Comparison of ENCODE assay signal across 14 cellular contexts in genomic region chr20:23365390-23366165, GRCh38. TPM values are rescaled to one million over a fixed set of nuclear protein-coding genes. Genes with fewer than 3 reads are reported as not detected.
DNase-seq lines count a peak whose midpoint lies in the region; ATAC-seq, FAIRE-seq and TF ChIP-seq lines count a peak whose summit lies in the region.
"Had no signal": no experiment of that assay in that cellular context is flagged by ENCODE, and none has a peak within 500 bp of the region (broad histone marks: within the 10 kb centered on the region; RNA-seq: fewer than 3 reads in every experiment).

No MANE protein-coding gene starts in this region.

- 97% methylated on average over 65 of the region's 65 CpGs for WGBS in A549 (ENCODE audit: missing lambda C conversion rate)
- 96% methylated on average over 65 of the region's 65 CpGs for WGBS in mesenchymal stem cell

- POLR2A ChIA-PET in A549 (lab: Yijun Ruan, JAX): no interaction called here
- POLR2A ChIA-PET in CD8-positive, alpha-beta memory T cell (lab: Charles Lee): no interaction called here

- TF ChIP-seq RAD21 in A549 (conservative IDR thresholded peaks at IDR 0.05 in 1 of 2, IDR thresholded peaks at IDR 0.05 in 1 of 2): no peak

- no peak for ATAC-seq in A549
- no peak for ATAC-seq in activated T-helper 17 cell treated with anti-CD3 and anti-CD28 coated beads, Interleukin-2, amount 50 U/mL, for 72 hours (replicated peaks)
- no peak for ATAC-seq in HG03520 (IDR thresholded peaks at IDR 0.05; ENCODE audit: unreplicated experiment)
- ATAC-seq: left lung, upper lobe of right lung had no signal

- H3K14ac ChIP-seq in mesenchymal stem cell (ENCODE audit: low read length in 2 of 2): no peak overlapping the region

- no peak overlapping the region for H2BK15ac ChIP-seq in mesenchymal stem cell (ENCODE audit: low read depth, poor library complexity, severe bottlenecking)

- H3K27me3 ChIP-seq in CD8-positive, alpha-beta memory T cell (ENCODE audit: insufficient read depth, low read length, poor library complexity, severe bottlenecking): no peaks in the 10 kb centered on the region
- H3K27me3 ChIP-seq in mesenchymal stem cell (ENCODE audit: control insufficient read depth in 1 of 2, insufficient read depth in 1 of 2, low read length in 2 of 2): no peaks in the 10 kb centered on the region
- H3K27me3 ChIP-seq: left lung, upper lobe of right lung had no signal

- DNase-seq in A549 (ENCODE audit: low read depth in 1 of 2, low spot score in 1 of 2) (no peak), mesenchymal stem cell (no peak), T-helper 9 cell (no peak), cerebellum (ENCODE audit: low spot score) (no peak)
- DNase-seq in CD8-positive, alpha-beta memory T cell: no peak
- no peak for DNase-seq in central memory CD4-positive, alpha-beta T cell
- DNase-seq: cerebellar nuclear complex; NCI-H1105 treated with DMSO at 0.1 percent for 48 hours; NK-92 treated with Interleukin-12 subunit alpha and Interleukin-12 subunit beta, amount 100 ng/mL, for 24 hours; T1000; upper lobe of right lung had no signal

- no peak overlapping the region for H3K9ac ChIP-seq in mesenchymal stem cell (ENCODE audit: low read length)

- no peak for TF ChIP-seq POLR2A in A549 (IDR thresholded peaks at IDR 0.05; ENCODE audit: low read length)

- H2AK5ac ChIP-seq in mesenchymal stem cell (ENCODE audit: low read length, severe bottlenecking): no peak overlapping the region

- peak overlapping the region; percentile 7 for H4K91ac ChIP-seq in mesenchymal stem cell (ENCODE audit: low read length)

- H2BK12ac ChIP-seq in mesenchymal stem cell (ENCODE audit: low read length in 2 of 2): no peak overlapping the region

- H3K23ac ChIP-seq in mesenchymal stem cell (ENCODE audit: low read length in 2 of 2): peak overlapping the region in 1 of 2 experiments; percentile 46

- CTCF ChIA-PET in A549 (lab: Yijun Ruan, JAX): interaction anchor here (0.9 to 1.6 kb wide), 4 partner anchors 13 to 241 kb away, joined by 3 read pairs; no protein-coding TSS in a partner anchor
- CTCF ChIA-PET in CD8-positive, alpha-beta memory T cell (lab: Charles Lee): no interaction called here

- TF ChIP-seq CTCF in A549 (IDR thresholded peaks at IDR 0.05): no peak

- no peak overlapping the region for H2AFZ ChIP-seq in mesenchymal stem cell (ENCODE audit: low read depth, low read length)

- H3K4ac ChIP-seq in mesenchymal stem cell (ENCODE audit: low read depth in 1 of 2, low read length in 2 of 2): no peak overlapping the region

- H2BK120ac ChIP-seq in mesenchymal stem cell (ENCODE audit: low read depth, low read length): no peak overlapping the region

- peak overlapping the region in 6 of 7 donors; percentile 0 to 63 (median 30) for H3K4me3 Mint-ChIP-seq in CD8-positive, alpha-beta memory T cell
- H3K4me3 Mint-ChIP-seq in activated T-helper 17 cell treated with anti-CD3 and anti-CD28 coated beads, Interleukin-2, amount 50 U/mL, for 72 hours: peak overlapping the region; percentile 88

- H3K4me2 ChIP-seq in A549: 0 out of 3 replicates have a peak overlapping the region, but pooled peaks have one; percentile 6
- H3K4me2 ChIP-seq in mesenchymal stem cell (ENCODE audit: low read length, poor library complexity, severe bottlenecking): no peak overlapping the region

- H3K36me3 ChIP-seq in CD8-positive, alpha-beta memory T cell (ENCODE audit: insufficient read depth, low read length): peaks cover 12% of the 10 kb centered on the region
- peaks cover 29 to 48% of the 10 kb centered on the region in 2 experiments for H3K36me3 ChIP-seq in mesenchymal stem cell (ENCODE audit: control insufficient read depth in 1 of 2, insufficient read depth in 2 of 2, low read depth in 1 of 2, low read length in 2 of 2)

- no peak overlapping the region for H2BK5ac ChIP-seq in mesenchymal stem cell (ENCODE audit: low read depth, low read length, poor library complexity, severe bottlenecking)

- H3K4me3 ChIP-seq in A549 (no peak overlapping the region), mesenchymal stem cell (ENCODE audit: insufficient read depth in 1 of 2, low read depth in 1 of 2, low read length in 2 of 2) (peak overlapping the region in 1 of 2 experiments; percentile 9)
- H3K4me3 ChIP-seq in CD8-positive, alpha-beta memory T cell (ENCODE audit: low read length): no peak overlapping the region
- H3K4me3 ChIP-seq: left lung, upper lobe of right lung had no signal

- peak overlapping the region in 7 of 8 donors; percentile 47 to 100 (median 90) for H3K27ac Mint-ChIP-seq in CD8-positive, alpha-beta memory T cell
- H3K27ac Mint-ChIP-seq in activated T-helper 17 cell treated with anti-CD3 and anti-CD28 coated beads, Interleukin-2, amount 50 U/mL, for 72 hours: peak overlapping the region; percentile 90

- H4K8ac ChIP-seq in mesenchymal stem cell (ENCODE audit: low read length): no peak overlapping the region

- TF ChIP-seq EP300 in A549 (IDR thresholded peaks at IDR 0.05): no peak

- no peak overlapping the region for H3K27ac ChIP-seq in A549
- H3K27ac ChIP-seq in CD8-positive, alpha-beta memory T cell (ENCODE audit: low read depth, low read length): no peak overlapping the region
- no peak overlapping the region for H3K27ac ChIP-seq in mesenchymal stem cell (ENCODE audit: low read length, poor library complexity, severe bottlenecking)
- H3K27ac ChIP-seq: upper lobe of right lung had no signal

- peaks cover 7 to 55% (median 17%) of the 10 kb centered on the region in 3 donors for H3K36me3 Mint-ChIP-seq in CD8-positive, alpha-beta memory T cell
- H3K36me3 Mint-ChIP-seq in activated T-helper 17 cell treated with anti-CD3 and anti-CD28 coated beads, Interleukin-2, amount 50 U/mL, for 72 hours (ENCODE audit: low read depth): peaks cover 66% of the 10 kb centered on the region

- peaks cover 0 to 2% of the 10 kb centered on the region in 2 donors for H3K27me3 Mint-ChIP-seq in CD8-positive, alpha-beta memory T cell
- H3K27me3 Mint-ChIP-seq in activated T-helper 17 cell treated with anti-CD3 and anti-CD28 coated beads, Interleukin-2, amount 50 U/mL, for 72 hours: no peaks in the 10 kb centered on the region

- H3K9me3 ChIP-seq in A549 (no peaks in the 10 kb centered on the region), mesenchymal stem cell (ENCODE audit: control insufficient read depth, low read length) (no peaks in the 10 kb centered on the region)
- no peaks in the 10 kb centered on the region for H3K9me3 ChIP-seq in CD8-positive, alpha-beta memory T cell (ENCODE audit: low read length)
- H3K9me3 ChIP-seq: left lung, upper lobe of right lung had no signal

- H3K79me1 ChIP-seq in mesenchymal stem cell (replicated peaks; ENCODE audit: low read length, poor library complexity, severe bottlenecking): peaks cover 26% of the 10 kb centered on the region

- H3K9me3 Mint-ChIP-seq in CD8-positive, alpha-beta memory T cell: no peaks in the 10 kb centered on the region
- H3K9me3 Mint-ChIP-seq in activated T-helper 17 cell treated with anti-CD3 and anti-CD28 coated beads, Interleukin-2, amount 50 U/mL, for 72 hours: no peaks in the 10 kb centered on the region

- H3K18ac ChIP-seq in mesenchymal stem cell (ENCODE audit: low read depth in 1 of 2, low read length in 2 of 2): no peak overlapping the region

- H3K4me1 ChIP-seq in A549 (peaks cover 44% of the 10 kb centered on the region), mesenchymal stem cell (ENCODE audit: control insufficient read depth, insufficient read depth, low read depth, low read length) (peaks cover 21% of the 10 kb centered on the region)
- H3K4me1 ChIP-seq in CD8-positive, alpha-beta memory T cell (ENCODE audit: insufficient read depth, low read length): peaks cover 53% of the 10 kb centered on the region

- H3K4me1 Mint-ChIP-seq in CD8-positive, alpha-beta memory T cell: peaks cover 49 to 61% (median 54%) of the 10 kb centered on the region in 3 donors
- H3K4me1 Mint-ChIP-seq in activated T-helper 17 cell treated with anti-CD3 and anti-CD28 coated beads, Interleukin-2, amount 50 U/mL, for 72 hours: peaks cover 37% of the 10 kb centered on the region

- FAIRE-seq in A549 (lab: Jason Lieb, UNC): no peak

RNA-seq across cellular contexts. Expression of gene GZF1, which starts 3.6 kb away (rescaled TPM):
- polyA plus RNA-seq in A549 (2011; rRNA removed) (24.7 and 33.4 TPM in 2 replicates), A549 (2017; fragmentation: RNase III; extraction: RNeasy Plus Mini Kit Qiagen cat#74134 plus additional on column Dnase treatment) (13.2 to 16.1 TPM (median 15.6 TPM) in 3 replicates)
- 31.3 and 34.5 TPM in 2 replicates for polyA plus RNA-seq in A549 (2012; cell fraction: cytosol; rRNA removed)
- 37.6 and 68.6 TPM in 2 replicates for polyA plus RNA-seq in A549 (2012; cell fraction: nucleus; rRNA removed)
- 69.4 and 96.5 TPM in 2 replicates for polyA minus RNA-seq in A549 (2011; rRNA and poly(A)+ RNA removed)
- 10 to 100 TPM; 11.9 to 12.5 TPM for total RNA-seq in CD8-positive, alpha-beta memory T cell
- 3.8 TPM for polyA plus RNA-seq in CD8-positive, alpha-beta memory T cell
- 1 to 10 TPM; 7.5 to 9.6 TPM for total RNA-seq in activated T-helper 17 cell treated with anti-CD3 and anti-CD28 coated beads, Interleukin-2, amount 50 U/mL, for 72 hours
- polyA plus RNA-seq in mesenchymal stem cell (2013, experiment 1 of 2): 5.8 TPM
- 6.2 TPM for polyA plus RNA-seq in mesenchymal stem cell (2013, experiment 2 of 2)
- 22.6 TPM for total RNA-seq in cerebellum

RNA-seq across cellular contexts. Expression of gene NXT1, which starts 15.0 kb away (rescaled TPM):
- polyA plus RNA-seq in A549 (2011; rRNA removed) (68.2 and 71.8 TPM in 2 replicates), A549 (2017; fragmentation: RNase III; extraction: RNeasy Plus Mini Kit Qiagen cat#74134 plus additional on column Dnase treatment) (44.3 to 45.5 TPM (median 45.1 TPM) in 3 replicates)
- 97.1 and 104 TPM in 2 replicates for polyA plus RNA-seq in A549 (2012; cell fraction: cytosol; rRNA removed)
- 59.9 and 65.3 TPM in 2 replicates for polyA plus RNA-seq in A549 (2012; cell fraction: nucleus; rRNA removed)
- 42.8 and 48.1 TPM in 2 replicates for polyA minus RNA-seq in A549 (2011; rRNA and poly(A)+ RNA removed)
- 10 to 100 TPM; 48.9 to 52.9 TPM for total RNA-seq in CD8-positive, alpha-beta memory T cell
- 65.0 TPM for polyA plus RNA-seq in CD8-positive, alpha-beta memory T cell
- 10 to 100 TPM; 25.0 to 43.7 TPM for total RNA-seq in activated T-helper 17 cell treated with anti-CD3 and anti-CD28 coated beads, Interleukin-2, amount 50 U/mL, for 72 hours
- polyA plus RNA-seq in mesenchymal stem cell (2013, experiment 1 of 2): 17.2 TPM
- 18.1 TPM for polyA plus RNA-seq in mesenchymal stem cell (2013, experiment 2 of 2)
- total RNA-seq in cerebellum: 11.4 TPM

RNA-seq across cellular contexts. Expression of gene NAPB, which starts 55.7 kb away (rescaled TPM):
- 8.2 and 12.7 TPM in 2 replicates for polyA plus RNA-seq in A549 (2011; rRNA removed)
- polyA plus RNA-seq in A549 (2012; cell fraction: cytosol; rRNA removed): 2.2 TPM in 2 replicates
- polyA plus RNA-seq in A549 (2012; cell fraction: nucleus; rRNA removed): 2.5 and 5.5 TPM in 2 replicates
- polyA plus RNA-seq in A549 (2017; fragmentation: RNase III; extraction: RNeasy Plus Mini Kit Qiagen cat#74134 plus additional on column Dnase treatment): 5.7 to 6.6 TPM (median 6.2 TPM) in 3 replicates
- polyA minus RNA-seq in A549 (2011; rRNA and poly(A)+ RNA removed): 8.4 and 8.8 TPM in 2 replicates
- total RNA-seq in CD8-positive, alpha-beta memory T cell: 1 to 10 TPM; 7.4 to 7.6 TPM
- polyA plus RNA-seq in CD8-positive, alpha-beta memory T cell: 5.2 TPM
- total RNA-seq in activated T-helper 17 cell treated with anti-CD3 and anti-CD28 coated beads, Interleukin-2, amount 50 U/mL, for 72 hours: 10 to 100 TPM; 11.5 to 14.3 TPM
- 4.6 TPM for polyA plus RNA-seq in mesenchymal stem cell (2013, experiment 1 of 2)
- polyA plus RNA-seq in mesenchymal stem cell (2013, experiment 2 of 2): 4.0 TPM
- 74.7 TPM for total RNA-seq in cerebellum
